ENCODE assay signal across 8 cellular contexts in the genomic region with DNA sequence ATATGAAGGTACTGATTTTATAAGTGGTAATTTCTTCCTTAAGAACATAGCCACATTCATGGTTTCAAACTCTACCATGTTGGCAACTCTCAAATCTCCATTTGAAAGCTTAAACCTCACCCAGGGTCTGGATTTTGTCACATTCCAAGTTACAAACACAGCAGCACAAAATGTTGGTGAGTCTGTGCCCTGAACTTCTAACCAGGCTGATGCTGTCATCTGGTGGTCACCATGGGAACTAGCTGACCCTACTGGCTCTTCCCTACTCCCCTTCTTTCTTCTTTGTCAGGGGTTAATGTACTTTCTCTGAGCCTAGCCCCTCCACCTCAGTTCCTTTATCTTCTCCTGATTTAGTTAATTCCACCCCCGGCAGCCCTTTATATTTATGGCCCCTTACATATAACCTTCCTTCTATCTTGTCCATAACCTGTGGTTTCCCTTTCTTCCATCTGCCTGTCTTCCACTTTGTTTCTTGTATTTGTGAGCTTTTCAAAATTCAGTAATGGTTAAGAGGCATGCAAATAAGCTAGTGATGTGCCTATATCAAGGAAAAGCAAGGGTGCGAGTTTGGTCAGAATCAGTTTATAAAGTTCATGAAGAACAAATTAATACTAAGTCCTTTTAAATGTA. TPM values are rescaled to one million over a fixed set of nuclear protein-coding genes. Genes with fewer than 3 reads are reported as not detected.
DNase-seq lines count a peak whose midpoint lies in the region; ATAC-seq and TF ChIP-seq lines count a peak whose summit lies in the region.

No MANE protein-coding gene starts in this region.

- no peaks in the 10 kb centered on the region for H4K20me1 ChIP-seq in OCI-LY1 (ENCODE audit: insufficient read depth, low read length)

- TF ChIP-seq POLR2A in gastroesophageal sphincter (IDR thresholded peaks at IDR 0.05), result no peak

- no peak overlapping the region for H3K9ac ChIP-seq in OCI-LY1 (ENCODE audit: low read length)

- H3K27me3 ChIP-seq in OCI-LY1 (ENCODE audit: insufficient read depth, low read length) (no peaks in the 10 kb centered on the region), gastroesophageal sphincter (no peaks in the 10 kb centered on the region)

- H2AFZ ChIP-seq in OCI-LY1 (ENCODE audit: low read length), result no peak overlapping the region

- H3K4me3 ChIP-seq in HFF-Myc (replicated peaks; ENCODE audit: low read depth, low read length) (no peak overlapping the region), OCI-LY1 (ENCODE audit: low read depth, low read length, poor library complexity, severe bottlenecking) (no peak overlapping the region), gastroesophageal sphincter (no peak overlapping the region)

- DNase-seq in NCI-H1092 treated with DMSO at 0.1 percent for 48 hours (lab: John Stamatoyannopoulos, UW) (peak; percentile 16), NCI-H1092 (lab: John Stamatoyannopoulos, UW) (no peak), HFF-Myc (ENCODE audit: extremely low read depth, low read depth) (peak; percentile 24), omental fat pad (ENCODE audit: low spot score) (no peak), cerebellar nuclear complex (lab: John Stamatoyannopoulos, UW) (no peak)
- DNase-seq in activated effector memory CD4-positive, alpha-beta T cell treated with anti-CD3 and anti-CD28 coated beads, Interleukin-2, amount 50 U/mL, for 16 hours, result peak; percentile 71

- H3K4me1 ChIP-seq in OCI-LY1 (ENCODE audit: insufficient read depth, low read length, severe bottlenecking) (peaks cover 16% of the 10 kb centered on the region), gastroesophageal sphincter (peaks cover 0 to 21% (median 2%) of the 10 kb centered on the region in 3 donors)

- no peaks in the 10 kb centered on the region for H3K9me2 ChIP-seq in OCI-LY1 (ENCODE audit: low read depth, low read length)

- no peak overlapping the region for H3K4me2 ChIP-seq in OCI-LY1 (ENCODE audit: low read length)

- 63 to 74% methylated on average over 2 of the region's 2 CpGs for WGBS in gastroesophageal sphincter (ENCODE audit: low coverage in 1 of 2), 2 donors

- TF ChIP-seq EP300 in gastroesophageal sphincter (IDR thresholded peaks at IDR 0.05), result no peak

- H3K27ac ChIP-seq in OCI-LY1 (ENCODE audit: low read depth, low read length, poor library complexity, severe bottlenecking), result no peak overlapping the region
- peak overlapping the region in 2 of 4 donors; percentile 34 to 40 for H3K27ac ChIP-seq in gastroesophageal sphincter

- TF ChIP-seq CTCF in HFF-Myc (IDR thresholded peaks at IDR 0.05; ENCODE audit: low read depth, low read length, missing control alignments) (peak; percentile 91), OCI-LY1 (IDR thresholded peaks at IDR 0.05; ENCODE audit: low read length) (peak; percentile 82), gastroesophageal sphincter (IDR thresholded peaks at IDR 0.05) (peak; percentile 76 to 92 (median 80)), omental fat pad (IDR thresholded peaks at IDR 0.05) (peak in 2 of 3 donors; percentile 1 to 59)

- H3K36me3 ChIP-seq in OCI-LY1 (ENCODE audit: insufficient read depth, low read length) (peaks cover 82% of the 10 kb centered on the region), gastroesophageal sphincter (peaks cover 4 to 51% of the 10 kb centered on the region in 2 donors)

- no peaks in the 10 kb centered on the region for H3K79me2 ChIP-seq in OCI-LY1 (ENCODE audit: insufficient read depth, low read length)

- no peaks in the 10 kb centered on the region for H3F3A ChIP-seq in OCI-LY1 (ENCODE audit: insufficient read depth, low read length)

- H3K9me3 ChIP-seq in OCI-LY1 (ENCODE audit: low read length), result no peaks in the 10 kb centered on the region
- no peaks in the 10 kb centered on the region for H3K9me3 ChIP-seq in gastroesophageal sphincter

- ATAC-seq in gastroesophageal sphincter, result peak; percentile 60
- ATAC-seq in omental fat pad (ENCODE audit: low FRiP score), result no peak

RNA-seq across cellular contexts. Expression of gene TGFBR1, which starts 35.9 kb away (rescaled TPM):
- total RNA-seq in gastroesophageal sphincter, result 10 to 100 TPM; 37.0 to 65.8 (median 48.8) TPM
- total RNA-seq in omental fat pad, result 10 to 100 TPM; 20.9 to 35.2 (median 30.9) TPM

Comparison
In these comparisons a context has a peak if more than half of its experiments do, and no peak if none do; other contexts are left out.
1. DNase-seq: peak in NCI-H1092 treated with DMSO at 0.1 percent for 48 hours (single experiment), HFF-Myc (single experiment) and activated effector memory CD4-positive, alpha-beta T cell treated with anti-CD3 and anti-CD28 coated beads, Interleukin-2, amount 50 U/mL, for 16 hours (single experiment); none in NCI-H1092 (single experiment), omental fat pad (single experiment) and cerebellar nuclear complex (0 of 2).
2. CTCF ChIP-seq: peak in every context shown above with its lines; median percentile 91 in HFF-Myc; 82 in OCI-LY1; 80 in gastroesophageal sphincter; 30 in omental fat pad.